Comparison of ENCODE assay signal across 9 cellular contexts in genomic region chr14:73717998-73718741, GRCh38. TPM values are rescaled to one million over a fixed set of nuclear protein-coding genes. Genes with fewer than 3 reads are reported as not detected.
DNase-seq lines count a peak whose midpoint lies in the region; ATAC-seq and TF ChIP-seq lines count a peak whose summit lies in the region.
"Had no signal": no experiment of that assay in that cellular context is flagged by ENCODE, and none has a peak within 500 bp of the region (broad histone marks: within the 10 kb centered on the region; RNA-seq: fewer than 3 reads in every experiment).

No MANE protein-coding gene starts in this region.

- 72 to 84% methylated on average over 27 of the region's 27 CpGs for WGBS in lung, 2 donors
- WGBS in testis, 2 donors, result 17 to 25% methylated on average over 24 to 27 of the region's 27 CpGs

- H3K36me3 ChIP-seq in colonic mucosa (peaks cover 18% of the 10 kb centered on the region), lung (ENCODE audit: control insufficient read depth in 2 of 2, insufficient read depth in 2 of 2, low read length in 2 of 2) (peaks cover 3 to 48% of the 10 kb centered on the region in 2 donors), testis (ENCODE audit: low read depth, missing control alignments) (no peaks in the 10 kb centered on the region)

- H3K27ac ChIP-seq in RWPE1 (peak overlapping the region; percentile 56), colonic mucosa (peak overlapping the region; percentile 25), lung (ENCODE audit: low read depth in 1 of 2, low read length in 1 of 2) (peak overlapping the region; percentile 46 to 48), testis (peak overlapping the region; percentile 86 to 92)

- TF ChIP-seq CTCF in RWPE1 (conservative IDR thresholded peaks at IDR 0.05; ENCODE audit: low read depth) (no peak), colonic mucosa (IDR thresholded peaks at IDR 0.05) (no peak), lung (IDR thresholded peaks at IDR 0.05; ENCODE audit: control extremely low read depth, extremely low read depth) (no peak), testis (IDR thresholded peaks at IDR 0.05) (no peak)

- H3K27me3 ChIP-seq in colonic mucosa, result no peaks in the 10 kb centered on the region
- no peaks in the 10 kb centered on the region for H3K27me3 ChIP-seq in lung (ENCODE audit: control insufficient read depth, insufficient read depth)
- no peaks in the 10 kb centered on the region for H3K27me3 ChIP-seq in testis

- H3K4me1 ChIP-seq in colonic mucosa (no peaks in the 10 kb centered on the region), lung (ENCODE audit: control insufficient read depth in 2 of 2, insufficient read depth in 2 of 2, low read length in 2 of 2) (peaks cover 0 to 5% of the 10 kb centered on the region in 2 donors), testis (peaks cover 19% of the 10 kb centered on the region)

- H3K9ac ChIP-seq in colonic mucosa (ENCODE audit: low read depth in 2 of 2, low read length in 2 of 2), result peak overlapping the region in 1 of 2 donors; percentile 26

- CTCF ChIA-PET in RWPE1 (lab: Yijun Ruan, JAX), result interaction anchor here (0.6 kb wide), 1 partner anchor 117 kb away, joined by 3 read pairs; no protein-coding TSS in a partner anchor

- ATAC-seq in lung (ENCODE audit: insufficient read depth, low FRiP score) (no peak), HG03039 (IDR thresholded peaks at IDR 0.05; ENCODE audit: unreplicated experiment) (no peak)

- H3K9me3 ChIP-seq in colonic mucosa (no peaks in the 10 kb centered on the region), lung (ENCODE audit: control insufficient read depth in 2 of 2, insufficient read depth in 1 of 2, low read length in 1 of 2) (no peaks in the 10 kb centered on the region), testis (no peaks in the 10 kb centered on the region)

- POLR2A ChIA-PET in RWPE1 (lab: Yijun Ruan, JAX; ENCODE audit: low non-redundant PET), result no interaction called here

- no peak overlapping the region for H3K4me3 ChIP-seq in colonic mucosa
- H3K4me3 ChIP-seq in lung, result no peak overlapping the region
- H3K4me3 ChIP-seq in testis, result peak overlapping the region; percentile 46 to 63

- TF ChIP-seq POLR2A in testis (IDR thresholded peaks at IDR 0.05), result no peak

- intact Hi-C loops in colonic mucosa (cut with DNase I) (loop anchor here (10.0 kb wide), 1 partner anchor 73 kb away; the partner anchor contains the start of gene DNAL1), testis (cut with DNase I; ENCODE audit: low total_unique reads) (no loop called here)

- DNase-seq in RWPE1 (ENCODE audit: low spot score) (no peak), colonic mucosa (peak; percentile 29), lung (ENCODE audit: low spot score) (no peak), testis (peak; percentile 72), occipital lobe (lab: John Stamatoyannopoulos, UW) (no peak), LoVo (ENCODE audit: low spot score) (no peak)
- DNase-seq: activated CD4-positive, alpha-beta T cell treated with anti-CD3 and anti-CD28 coated beads for 1 hour; MV-4-11 had no signal

RNA-seq across cellular contexts. Expression of gene PNMA1, which starts 4.0 kb away (rescaled TPM):
- total RNA-seq in colonic mucosa (10 to 100 TPM; 13.4 to 28.3 TPM), lung (10 to 100 TPM; 31.9 to 34.1 TPM), testis (10 to 100 TPM; 74.8 to 85.6 TPM), occipital lobe (76.1 TPM)
- polyA plus RNA-seq in lung (10 to 100 TPM; 11.0 to 19.6 TPM), testis (ENCODE audit: insufficient read depth, low read depth, low replicate concordance) (184 TPM)

Comparison
In these comparisons a context has a peak if more than half of its experiments do, and no peak if none do; other contexts are left out.
1. DNase-seq: peak in colonic mucosa (single experiment) and testis (single experiment); none in RWPE1 (single experiment), lung (single experiment), occipital lobe (single experiment) and LoVo (single experiment).
2. H3K27ac ChIP-seq: peak in every context shown above with its lines; median percentile 89 in testis; 56 in RWPE1; 47 in lung; 25 in colonic mucosa.
3. H3K4me3 ChIP-seq: peak in testis (2 of 2); none in colonic mucosa (single experiment) and lung (single experiment).